Comparison of ENCODE assay signal across 15 cellular contexts in the genomic region with DNA sequence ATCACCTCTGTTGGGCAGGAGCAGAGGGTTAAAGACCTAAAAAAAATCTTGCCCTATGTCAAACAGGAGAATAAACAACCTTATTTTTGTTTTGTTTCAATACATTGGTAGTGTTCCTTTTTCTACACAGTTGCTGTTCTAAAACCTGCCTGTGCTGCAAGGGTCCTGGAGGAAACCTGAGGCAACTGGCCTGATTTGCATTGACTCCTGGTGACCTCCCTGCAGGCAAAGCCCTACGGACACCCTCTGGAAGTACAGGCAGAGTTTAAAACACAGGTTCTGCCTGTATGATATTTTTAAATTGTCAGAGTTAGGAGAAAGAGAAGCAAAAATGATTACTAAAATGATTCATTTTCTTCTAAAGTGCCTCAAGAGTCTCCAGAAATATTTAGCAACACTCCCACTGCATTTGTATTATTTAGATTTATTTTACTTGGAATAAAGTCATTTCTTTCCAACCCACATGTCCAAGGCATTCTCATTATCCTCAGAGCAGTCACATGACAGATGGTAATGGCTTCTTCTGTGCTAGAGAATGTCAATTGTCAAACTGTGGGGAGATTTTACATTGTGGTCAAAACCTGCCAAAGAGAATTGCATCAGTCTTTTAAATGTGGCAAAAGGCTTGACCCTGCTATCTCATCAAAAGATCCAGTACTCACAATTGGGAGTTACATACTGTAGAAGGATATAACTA.
A peak's percentile ranks its signal among the peaks of the same experiment; 100 is the strongest.
DNase-seq lines count a peak whose midpoint lies in the region; ATAC-seq and TF ChIP-seq lines count a peak whose summit lies in the region.
"Had no signal": no experiment of that assay in that cellular context is flagged by ENCODE, and none has a peak within 500 bp of the region (broad histone marks: within the 10 kb centered on the region; RNA-seq: fewer than 3 reads in every experiment).

No MANE protein-coding gene starts in this region.

- H3K36me3 Mint-ChIP-seq in activated CD8-positive, alpha-beta T cell treated with anti-CD3 and anti-CD28 coated beads for 36 hours (ENCODE audit: low read depth): no peaks in the 10 kb centered on the region

- no peak overlapping the region for H2AK5ac ChIP-seq in mesenchymal stem cell (ENCODE audit: low read length, severe bottlenecking)

- no peak overlapping the region for H3K4ac ChIP-seq in mesenchymal stem cell (ENCODE audit: low read depth in 1 of 2, low read length in 2 of 2)

- H4K91ac ChIP-seq in mesenchymal stem cell (ENCODE audit: low read length): no peak overlapping the region

- no peak overlapping the region for H3K4me2 ChIP-seq in mesenchymal stem cell (ENCODE audit: low read length, poor library complexity, severe bottlenecking)

- H3K27ac Mint-ChIP-seq in activated CD8-positive, alpha-beta T cell treated with anti-CD3 and anti-CD28 coated beads for 36 hours: no peak overlapping the region
- H3K27ac Mint-ChIP-seq: T-helper 17 cell had no signal

- no peak overlapping the region for H3K14ac ChIP-seq in mesenchymal stem cell (ENCODE audit: low read length in 2 of 2)

- H3K27me3 Mint-ChIP-seq in activated CD8-positive, alpha-beta T cell treated with anti-CD3 and anti-CD28 coated beads for 36 hours: no peaks in the 10 kb centered on the region
- H3K27me3 Mint-ChIP-seq: T-helper 17 cell had no signal

- no peak overlapping the region for H4K8ac ChIP-seq in mesenchymal stem cell (ENCODE audit: low read length)

- DNase-seq in astrocyte of the cerebellum (ENCODE audit: low read depth) (peak; percentile 13), mesenchymal stem cell (peak; percentile 4), prostate gland (ENCODE audit: low spot score) (no peak), Ammon's horn (ENCODE audit: low spot score) (no peak), MV-4-11 (lab: John Stamatoyannopoulos, UW) (no peak)
- DNase-seq in activated CD8-positive, alpha-beta T cell treated with anti-CD3 and anti-CD28 coated beads for 36 hours: no peak
- DNase-seq: DMS 273 treated with DMSO at 0.1 percent for 48 hours; heart left ventricle; left lung; stimulated activated naive CD4-positive, alpha-beta T cell; T-helper 17 cell had no signal

- H3K4me3 Mint-ChIP-seq in activated CD8-positive, alpha-beta T cell treated with anti-CD3 and anti-CD28 coated beads for 36 hours: no peak overlapping the region
- H3K4me3 Mint-ChIP-seq: nephron, T-helper 17 cell had no signal

- TF ChIP-seq POLR2A in prostate gland (IDR thresholded peaks at IDR 0.05): no peak

- H3K27me3 ChIP-seq in mesenchymal stem cell (ENCODE audit: control insufficient read depth in 1 of 2, insufficient read depth in 1 of 2, low read length in 2 of 2) (no peaks in the 10 kb centered on the region), prostate gland (replicated peaks; ENCODE audit: insufficient read depth) (no peaks in the 10 kb centered on the region)
- H3K27me3 ChIP-seq: breast epithelium, heart left ventricle, left lung had no signal

- in situ Hi-C loops in astrocyte of the cerebellum (cut with HindIII; ENCODE audit: low sequenced_read_pairs): no loop called here

- intact Hi-C loops in prostate gland (cut with DNase I): no loop called here
- intact Hi-C loops in activated CD8-positive, alpha-beta T cell treated with anti-CD3 and anti-CD28 coated beads for 36 hours (cut with micrococcal nuclease): no loop called here

- 50% methylated on average over 1 of the region's 1 CpG for WGBS in mesenchymal stem cell
- WGBS in prostate gland: 75% methylated on average over 1 of the region's 1 CpG

- TF ChIP-seq CTCF in astrocyte of the cerebellum (IDR thresholded peaks at IDR 0.05; ENCODE audit: low read depth, low read length, missing control alignments) (no peak), prostate gland (IDR thresholded peaks at IDR 0.05) (no peak)
- no peak for TF ChIP-seq CTCF in activated CD8-positive, alpha-beta T cell treated with anti-CD3 and anti-CD28 coated beads for 36 hours (IDR thresholded peaks at IDR 0.05)

- H3K9me3 ChIP-seq in mesenchymal stem cell (ENCODE audit: control insufficient read depth, low read length) (no peaks in the 10 kb centered on the region), prostate gland (no peaks in the 10 kb centered on the region)
- H3K9me3 ChIP-seq: breast epithelium, heart left ventricle, left lung had no signal

- H3K4me3 ChIP-seq in astrocyte of the cerebellum (ENCODE audit: low read depth, low read length) (no peak overlapping the region), mesenchymal stem cell (ENCODE audit: insufficient read depth in 1 of 2, low read depth in 1 of 2, low read length in 2 of 2) (no peak overlapping the region), prostate gland (no peak overlapping the region)
- H3K4me3 ChIP-seq: breast epithelium, heart left ventricle, left lung had no signal

- no peak overlapping the region for H3K18ac ChIP-seq in mesenchymal stem cell (ENCODE audit: low read depth in 1 of 2, low read length in 2 of 2)

- H3K9ac ChIP-seq in mesenchymal stem cell (ENCODE audit: low read length): no peak overlapping the region

- no peak overlapping the region for H3K23ac ChIP-seq in mesenchymal stem cell (ENCODE audit: low read length in 2 of 2)

- POLR2A ChIA-PET in activated CD8-positive, alpha-beta T cell treated with anti-CD3 and anti-CD28 coated beads for 36 hours (lab: Charles Lee): no interaction called here

- H2BK12ac ChIP-seq in mesenchymal stem cell (ENCODE audit: low read length in 2 of 2): no peak overlapping the region

- no peaks in the 10 kb centered on the region for H3K9me3 Mint-ChIP-seq in activated CD8-positive, alpha-beta T cell treated with anti-CD3 and anti-CD28 coated beads for 36 hours
- H3K9me3 Mint-ChIP-seq: nephron had no signal

- ATAC-seq in GM18867 (IDR thresholded peaks at IDR 0.05; ENCODE audit: unreplicated experiment) (peak; percentile 60), HG02642 (IDR thresholded peaks at IDR 0.05; ENCODE audit: poor library complexity, unreplicated experiment) (peak; percentile 32)
- ATAC-seq in activated CD8-positive, alpha-beta T cell treated with anti-CD3 and anti-CD28 coated beads for 36 hours: no peak
- ATAC-seq: heart left ventricle, left lung, T-helper 17 cell had no signal

- no peak overlapping the region for H2BK5ac ChIP-seq in mesenchymal stem cell (ENCODE audit: low read depth, low read length, poor library complexity, severe bottlenecking)

- no peak overlapping the region for H2AFZ ChIP-seq in mesenchymal stem cell (ENCODE audit: low read depth, low read length)

- H3K79me1 ChIP-seq in mesenchymal stem cell (replicated peaks; ENCODE audit: low read length, poor library complexity, severe bottlenecking): no peaks in the 10 kb centered on the region

- no peak overlapping the region for H2BK120ac ChIP-seq in mesenchymal stem cell (ENCODE audit: low read depth, low read length)

- no peak overlapping the region for H2BK15ac ChIP-seq in mesenchymal stem cell (ENCODE audit: low read depth, poor library complexity, severe bottlenecking)

- H3K36me3 ChIP-seq in mesenchymal stem cell (ENCODE audit: control insufficient read depth in 1 of 2, insufficient read depth in 2 of 2, low read depth in 1 of 2, low read length in 2 of 2) (no peaks in the 10 kb centered on the region), prostate gland (no peaks in the 10 kb centered on the region)
- H3K36me3 ChIP-seq: breast epithelium, heart left ventricle, left lung had no signal

- no peaks in the 10 kb centered on the region for H3K4me1 ChIP-seq in mesenchymal stem cell (ENCODE audit: control insufficient read depth, insufficient read depth, low read depth, low read length)
- no peaks in the 10 kb centered on the region for H3K4me1 ChIP-seq in prostate gland (replicated peaks)
- H3K4me1 ChIP-seq: breast epithelium, left lung had no signal

- CTCF ChIA-PET in activated CD8-positive, alpha-beta T cell treated with anti-CD3 and anti-CD28 coated beads for 36 hours (lab: Charles Lee): no interaction called here

- H3K27ac ChIP-seq in mesenchymal stem cell (ENCODE audit: low read length, poor library complexity, severe bottlenecking): no peak overlapping the region
- no peak overlapping the region for H3K27ac ChIP-seq in prostate gland
- H3K27ac ChIP-seq: breast epithelium, heart left ventricle, left lung had no signal

- no peaks in the 10 kb centered on the region for H3K4me1 Mint-ChIP-seq in activated CD8-positive, alpha-beta T cell treated with anti-CD3 and anti-CD28 coated beads for 36 hours (ENCODE audit: low read depth)
- H3K4me1 Mint-ChIP-seq: T-helper 17 cell had no signal

Comparison
In these comparisons a context has a peak if more than half of its experiments do, and no peak if none do; other contexts are left out.
1. DNase-seq: peak in astrocyte of the cerebellum (single experiment) and mesenchymal stem cell (single experiment); none in prostate gland (single experiment), activated CD8-positive, alpha-beta T cell treated with anti-CD3 and anti-CD28 coated beads for 36 hours (single experiment), Ammon's horn (single experiment) and MV-4-11 (single experiment).